31 cellular contexts compared by ENCODE assay signal in genomic region chr20:61311656-61312387, GRCh38. TPM values are rescaled to one million over a fixed set of nuclear protein-coding genes. Genes with fewer than 3 reads are reported as not detected.
A peak's percentile ranks its signal among the peaks of the same experiment; 100 is the strongest.
DNase-seq lines count a peak whose midpoint lies in the region; ATAC-seq, FAIRE-seq and TF ChIP-seq lines count a peak whose summit lies in the region.
"Had no signal": no experiment of that assay in that cellular context is flagged by ENCODE, and none has a peak within 500 bp of the region (broad histone marks: within the 10 kb centered on the region; RNA-seq: fewer than 3 reads in every experiment).

No MANE protein-coding gene starts in this region.

- H3K18ac ChIP-seq in trophoblast cell (ENCODE audit: low read length): no peak overlapping the region

- ATAC-seq in foreskin keratinocyte (peak; percentile 65), left colon (no peak), omental fat pad (ENCODE audit: low FRiP score) (no peak)
- ATAC-seq: activated CD4-positive, alpha-beta T cell treated with anti-CD3 and anti-CD28 coated beads for 36 hours; activated CD8-positive, alpha-beta T cell treated with anti-CD3 and anti-CD28 coated beads for 36 hours; left lobe of liver; right cardiac atrium had no signal

- no peaks in the 10 kb centered on the region for H3K79me2 ChIP-seq in trophoblast cell (ENCODE audit: control insufficient read depth, insufficient read depth, low read length, poor library complexity)

- H3K9ac ChIP-seq in trophoblast cell (ENCODE audit: low read length): no peak overlapping the region

- no peak overlapping the region for H3K4me3 Mint-ChIP-seq in Calu3 (ENCODE audit: low read depth, unreplicated experiment)
- H3K4me3 Mint-ChIP-seq: activated CD4-positive, alpha-beta T cell treated with anti-CD3 and anti-CD28 coated beads for 36 hours; activated CD8-positive, alpha-beta T cell treated with anti-CD3 and anti-CD28 coated beads for 36 hours; activated naive CD4-positive, alpha-beta T cell treated with anti-CD3 and anti-CD28 coated beads for 36 hours; CD4-positive, alpha-beta memory T cell; memory B cell; neural crest cell; T-helper 2 cell treated with Interferon-gamma antibody and Interleukin-4, amounts not matched to agents 5 μg/mL and 100 μg/mL, for 36 hours had no signal

- H3K4ac ChIP-seq in trophoblast cell (ENCODE audit: low read depth, low read length): no peak overlapping the region

- TF ChIP-seq CTCF in foreskin keratinocyte (conservative IDR thresholded peaks at IDR 0.05) (no peak), omental fat pad (IDR thresholded peaks at IDR 0.05) (no peak), Calu3 (IDR thresholded peaks at IDR 0.05; ENCODE audit: unreplicated experiment) (no peak)

- H3K9me3 Mint-ChIP-seq in Calu3 (ENCODE audit: low read depth, unreplicated experiment): peaks cover 2% of the 10 kb centered on the region
- H3K9me3 Mint-ChIP-seq: activated CD8-positive, alpha-beta T cell treated with anti-CD3 and anti-CD28 coated beads for 36 hours; neural crest cell had no signal

- H3K14ac ChIP-seq in trophoblast cell (ENCODE audit: low read length): no peak overlapping the region

- no peaks in the 10 kb centered on the region for H3K36me3 Mint-ChIP-seq in Calu3 (ENCODE audit: insufficient read depth, unreplicated experiment)
- H3K36me3 Mint-ChIP-seq: CD4-positive, alpha-beta memory T cell; memory B cell had no signal

- H2AFZ ChIP-seq in trophoblast cell (ENCODE audit: insufficient read depth, low read length, poor library complexity): no peak overlapping the region
- H2AFZ ChIP-seq: PC-9 had no signal

- no peaks in the 10 kb centered on the region for H3K4me1 Mint-ChIP-seq in Calu3 (ENCODE audit: low read depth, unreplicated experiment)
- H3K4me1 Mint-ChIP-seq: activated CD4-positive, alpha-beta T cell treated with anti-CD3 and anti-CD28 coated beads for 36 hours; CD4-positive, alpha-beta memory T cell; memory B cell had no signal

- H2BK12ac ChIP-seq in trophoblast cell (ENCODE audit: low read length): no peak overlapping the region

- H4K12ac ChIP-seq in trophoblast cell (ENCODE audit: low read depth, low read length): no peak overlapping the region

- no peak overlapping the region for H4K8ac ChIP-seq in trophoblast cell (ENCODE audit: low read depth, low read length)

- no peak overlapping the region for H4K91ac ChIP-seq in trophoblast cell (ENCODE audit: low read depth, low read length)

- H2BK120ac ChIP-seq in trophoblast cell (ENCODE audit: insufficient read depth, low read length, poor library complexity): no peak overlapping the region

- no peaks in the 10 kb centered on the region for H3K9me3 ChIP-seq in trophoblast cell (ENCODE audit: insufficient read depth, low read depth, low read length)
- H3K9me3 ChIP-seq: stomach, vagina had no signal

- peak overlapping the region; percentile 97 for H3K23ac ChIP-seq in trophoblast cell (ENCODE audit: low read length)

- H3K27ac Mint-ChIP-seq in Calu3 (ENCODE audit: unreplicated experiment): no peak overlapping the region
- H3K27ac Mint-ChIP-seq: activated CD4-positive, alpha-beta T cell treated with anti-CD3 and anti-CD28 coated beads for 36 hours; activated CD8-positive, alpha-beta T cell treated with anti-CD3 and anti-CD28 coated beads for 36 hours; activated naive CD4-positive, alpha-beta T cell treated with anti-CD3 and anti-CD28 coated beads for 36 hours; CD4-positive, alpha-beta memory T cell; memory B cell; T-helper 2 cell treated with Interferon-gamma antibody and Interleukin-4, amounts not matched to agents 5 μg/mL and 100 μg/mL, for 36 hours had no signal

- H3K4me3 ChIP-seq in trophoblast cell (ENCODE audit: low read depth, low read length): peak overlapping the region; percentile 39
- H3K4me3 ChIP-seq: PC-9, stomach, vagina had no signal

- WGBS in trophoblast cell (ENCODE audit: extremely low coverage, insufficient coverage, insufficient read length): 100% methylated on average over 1 of the region's 13 CpGs

- H3K4me1 ChIP-seq in foreskin keratinocyte (peaks cover 4% of the 10 kb centered on the region), trophoblast cell (ENCODE audit: control insufficient read depth in 1 of 2, insufficient read depth in 2 of 2, low read length in 2 of 2) (no peaks in the 10 kb centered on the region)
- H3K4me1 ChIP-seq: stomach, vagina had no signal

- H3K27me3 ChIP-seq in foreskin keratinocyte: no peaks in the 10 kb centered on the region
- no peaks in the 10 kb centered on the region for H3K27me3 ChIP-seq in trophoblast cell (ENCODE audit: insufficient read depth, low read length)
- H3K27me3 ChIP-seq: vagina had no signal

- no TSS peak for BruUV-seq in Calu3 (replicated peaks; lab: Mats Ljungman, UMichigan)

- H3K4me2 ChIP-seq in trophoblast cell (ENCODE audit: low read length): no peak overlapping the region
- H3K4me2 ChIP-seq: PC-9 had no signal

- CTCF ChIA-PET in Calu3 (lab: Charles Lee): no interaction called here

- intact Hi-C loops in left colon (cut with DNase I, micrococcal nuclease) (no loop called here), Calu3 (cut with micrococcal nuclease; ENCODE audit: unreplicated experiment) (no loop called here)

- peak; percentile 100 for FAIRE-seq in HTR-8/SVneo (lab: Jason Lieb, UNC)
- FAIRE-seq: GM12891 had no signal

- H3K36me3 ChIP-seq in trophoblast cell (ENCODE audit: control insufficient read depth in 1 of 2, insufficient read depth in 2 of 2, low read length in 2 of 2): no peaks in the 10 kb centered on the region
- H3K36me3 ChIP-seq: stomach, vagina had no signal

- H2AK5ac ChIP-seq in trophoblast cell (ENCODE audit: low read length): no peak overlapping the region

- H3K27me3 Mint-ChIP-seq in Calu3 (ENCODE audit: unreplicated experiment): peaks cover 30% of the 10 kb centered on the region
- H3K27me3 Mint-ChIP-seq: activated CD4-positive, alpha-beta T cell treated with anti-CD3 and anti-CD28 coated beads for 36 hours; activated CD8-positive, alpha-beta T cell treated with anti-CD3 and anti-CD28 coated beads for 36 hours; CD4-positive, alpha-beta memory T cell had no signal

- H3K27ac ChIP-seq in foreskin keratinocyte (no peak overlapping the region), trophoblast cell (ENCODE audit: low read depth, low read length) (no peak overlapping the region)
- H3K27ac ChIP-seq: PC-9, stomach, vagina had no signal

- H2BK5ac ChIP-seq in trophoblast cell (ENCODE audit: low read depth, low read length, poor library complexity): no peak overlapping the region

- no peaks in the 10 kb centered on the region for H3K79me1 ChIP-seq in trophoblast cell (ENCODE audit: low read length)

- DNase-seq in HTR-8/SVneo (ENCODE audit: insufficient read length, low spot score): no peak
- peak in 1 of 2 donors; percentile 25 for DNase-seq in foreskin keratinocyte
- no peak for DNase-seq in trophoblast cell
- DNase-seq in NK-92 treated with Interleukin-12 subunit alpha and Interleukin-12 subunit beta, amount 100 ng/mL, for 24 hours (lab: John Stamatoyannopoulos, UW): no peak
- no peak for DNase-seq in left colon
- DNase-seq in omental fat pad (ENCODE audit: low spot score): no peak
- no peak for DNase-seq in Calu3
- DNase-seq: activated CD4-positive, alpha-beta T cell treated with anti-CD3 and anti-CD28 coated beads for 36 hours; activated CD8-positive, alpha-beta T cell treated with anti-CD3 and anti-CD28 coated beads for 36 hours; activated naive CD4-positive, alpha-beta T cell treated with anti-CD3 and anti-CD28 coated beads for 36 hours; CD4-positive, alpha-beta memory T cell; cerebellar nuclear complex; dermis blood vessel endothelial cell; DMS153; KBM-7; NCI-H1417 treated with DMSO at 0.1 percent for 48 hours; NCI-H2081; NCI-H526; PC-9; right cardiac atrium; SHP77; stimulated activated CD4-positive, alpha-beta T cell treated with anti-CD3 and anti-CD28 coated beads, Interleukin-12 subunit alpha, Interleukin-12 subunit beta, amount 100 ng/mL, for 4 hours; stimulated activated CD4-positive, alpha-beta T cell treated with anti-CD3 and anti-CD28 coated beads, Interleukin-2, amount 100 ng/mL, for 48 hours; stomach had no signal

TF ChIP-seq in PFSK-1, 5 proteins besides CTCF, POLR2A, EP300 and RAD21:
- TF ChIP-seq FOXP2 (optimal IDR thresholded peaks at IDR 0.05; ENCODE audit: borderline replicate concordance, extremely low read depth, extremely low read length, insufficient read depth) (no peak), POLR2AphosphoS5 (IDR thresholded peaks at IDR 0.05; ENCODE audit: low read depth, low read length) (peak; percentile 56)

RNA-seq across cellular contexts. Expression of gene CDH4, which starts 59.8 kb away (rescaled TPM):
- polyA plus RNA-seq in PFSK-1 (2012; ENCODE audit: insufficient read length, low read depth): 74.2 TPM
- total RNA-seq in foreskin keratinocyte (11.2 and 12.8 TPM in 2 replicates), left colon (under 1 TPM in 1 of 2 donors, not detected in 1; 0.06 TPM), omental fat pad (under 1 TPM in 3 of 4 donors, not detected in 1; under 0.01 to 0.56 (median 0.19) TPM), Calu3 (2022) (not detected in 2 replicates)
- 5.9 and 7.3 TPM in 2 replicates for polyA plus RNA-seq in foreskin keratinocyte
- 0.33 and 0.42 TPM in 2 replicates for polyA plus RNA-seq in trophoblast cell (2013)
- total RNA-seq: activated CD4-positive, alpha-beta T cell treated with anti-CD3 and anti-CD28 coated beads for 36 hours; left lobe of liver; PC-9 had no signal
